Comparison of ENCODE assay signal across 9 cellular contexts in genomic region chr14:22070119-22070982, GRCh38.
DNase-seq lines count a peak whose midpoint lies in the region; ATAC-seq, FAIRE-seq and TF ChIP-seq lines count a peak whose summit lies in the region.
"Had no signal": no experiment of that assay in that cellular context is flagged by ENCODE, and none has a peak within 500 bp of the region (broad histone marks: within the 10 kb centered on the region; RNA-seq: fewer than 3 reads in every experiment).

No MANE protein-coding gene starts in this region.

- peaks cover 4% of the 10 kb centered on the region; the same call in 1 of the 2 replicates for H3K9me3 ChIP-seq in Loucy (ENCODE audit: insufficient read depth, low read depth, low read length)
- H3K9me3 ChIP-seq: adrenal gland had no signal

- H3K36me3 Mint-ChIP-seq in CD14-positive monocyte (peaks cover 2 to 3% of the 10 kb centered on the region in 2 donors), immature natural killer cell (no peaks in the 10 kb centered on the region)

- in situ Hi-C loops in ACHN (cut with HindIII; ENCODE audit: low pct_ligation_motif_present, low pct_unique_long_range_greater_than_20kb, low sequenced_read_pairs) = no loop called here

- H4K20me1 ChIP-seq in Loucy (ENCODE audit: insufficient read depth, low read length, poor library complexity, severe bottlenecking) = no peaks in the 10 kb centered on the region

- H3K4me2 ChIP-seq in Loucy (ENCODE audit: low read depth, low read length, poor library complexity, severe bottlenecking) = peak overlapping the region; percentile 94

- peak overlapping the region; percentile 56 to 89 for H3K4me3 Mint-ChIP-seq in CD14-positive monocyte
- peak overlapping the region; percentile 82 to 90 (median 85) for H3K4me3 Mint-ChIP-seq in immature natural killer cell

- H2AFZ ChIP-seq in Loucy (ENCODE audit: low read length) = 0 out of 2 replicates have a peak overlapping the region, but pooled peaks have one; percentile 13

- no peak for FAIRE-seq in urothelium cell line (lab: Jason Lieb, UNC)

- peak; percentile 65 for ATAC-seq in GM21717 (IDR thresholded peaks at IDR 0.05; ENCODE audit: unreplicated experiment)

- H3K27me3 ChIP-seq in Loucy (ENCODE audit: insufficient read depth, low read length, poor library complexity, severe bottlenecking) = peaks cover 10% of the 10 kb centered on the region
- H3K27me3 ChIP-seq: adrenal gland had no signal

- H3K9me2 ChIP-seq in Loucy (replicated peaks; ENCODE audit: low read depth, low read length) = no peaks in the 10 kb centered on the region

- H3K27me3 Mint-ChIP-seq in CD14-positive monocyte (ENCODE audit: low read depth in 3 of 3) (peaks cover 6 to 10% (median 6%) of the 10 kb centered on the region in 3 donors), immature natural killer cell (ENCODE audit: low read depth in 3 of 3) (peaks cover 6 to 11% (median 8%) of the 10 kb centered on the region in 3 donors)

- TF ChIP-seq CTCF in CD14-positive monocyte (IDR thresholded peaks at IDR 0.05) = no peak
- TF ChIP-seq CTCF in Loucy (conservative IDR thresholded peaks at IDR 0.05; ENCODE audit: low read length) = no peak

- DNase-seq in CD14-positive monocyte (ENCODE audit: low spot score) = no peak
- peak; percentile 13 for DNase-seq in activated T-helper 9 cell treated with anti-CD3 and anti-CD28 coated beads, Interleukin-2, amount 50 U/mL, for 16 hours (ENCODE audit: low read depth)
- peak; percentile 23 to 29 (median 25) for DNase-seq in immature natural killer cell
- peak; percentile 36 for DNase-seq in urothelium cell line (ENCODE audit: low spot score)
- no peak for DNase-seq in ACHN
- no peak for DNase-seq in NCI-H2171 (lab: John Stamatoyannopoulos, UW)

- intact Hi-C loops in CD14-positive monocyte (cut with micrococcal nuclease) = no loop called here

- H3K9ac ChIP-seq in Loucy (ENCODE audit: low read depth, low read length, poor library complexity, severe bottlenecking) = peak overlapping the region; percentile 91

- H3K9me3 Mint-ChIP-seq in CD14-positive monocyte (peaks cover 13 to 21% (median 16%) of the 10 kb centered on the region in 7 donors), immature natural killer cell (peaks cover 0 to 1% (median 0%) of the 10 kb centered on the region in 6 donors)

- H3F3A ChIP-seq in Loucy (ENCODE audit: low read depth) = peaks cover 16% of the 10 kb centered on the region

- H3K79me2 ChIP-seq in Loucy (ENCODE audit: insufficient read depth, low read length) = peaks cover 15% of the 10 kb centered on the region

- peak overlapping the region in 2 of 7 donors; percentile 23 to 67 for H3K27ac Mint-ChIP-seq in CD14-positive monocyte
- H3K27ac Mint-ChIP-seq in immature natural killer cell = peak overlapping the region; percentile 58 to 83 (median 72)

- H3K36me3 ChIP-seq in Loucy (ENCODE audit: insufficient read depth, low read length) = no peaks in the 10 kb centered on the region
- H3K36me3 ChIP-seq: adrenal gland had no signal

- H3K4me3 ChIP-seq in Loucy (ENCODE audit: low read length, poor library complexity, severe bottlenecking) = peak overlapping the region; percentile 79
- H3K4me3 ChIP-seq: adrenal gland had no signal

- H3K4me1 ChIP-seq in Loucy (ENCODE audit: insufficient read depth, low read length, poor library complexity, severe bottlenecking) = peaks cover 57% of the 10 kb centered on the region
- H3K4me1 ChIP-seq: adrenal gland had no signal

- H3K4me1 Mint-ChIP-seq in CD14-positive monocyte (peaks cover 30% of the 10 kb centered on the region), immature natural killer cell (peaks cover 31 to 35% of the 10 kb centered on the region in 2 donors)

Comparison
In these comparisons a context has a peak if more than half of its experiments do, and no peak if none do; other contexts are left out.
1. DNase-seq: peak in activated T-helper 9 cell treated with anti-CD3 and anti-CD28 coated beads, Interleukin-2, amount 50 U/mL, for 16 hours (single experiment), immature natural killer cell (3 of 3) and urothelium cell line (single experiment); none in CD14-positive monocyte (single experiment), ACHN (single experiment) and NCI-H2171 (single experiment).